ENCODE assay signal across 1 cellular context in genomic region chr15:67059127-67059553, GRCh38.
TF ChIP-seq lines count a peak whose summit lies in the region.

No MANE protein-coding gene starts in this region.

TF ChIP-seq in GM23338, 12 proteins besides CTCF, POLR2A, EP300 and RAD21 (continued from another document):
- no peak for TF ChIP-seq ZNF462 (CRISPR knock-in tag; IDR thresholded peaks at IDR 0.05)
- no peak for TF ChIP-seq EZH2 (IDR thresholded peaks at IDR 0.05; ENCODE audit: low read depth, unreplicated experiment)
- TF ChIP-seq POLR2AphosphoS5 (IDR thresholded peaks at IDR 0.05; ENCODE audit: low read depth), result no peak
- TF ChIP-seq EZH2phosphoT487 (IDR thresholded peaks at IDR 0.05; ENCODE audit: unreplicated experiment), result no peak
- no peak for TF ChIP-seq ZNF331 (CRISPR knock-in tag; IDR thresholded peaks at IDR 0.05; ENCODE audit: low read depth)
- TF ChIP-seq STAT1 (IDR thresholded peaks at IDR 0.05; ENCODE audit: unreplicated experiment), result no peak
